Comparison of ENCODE assay signal across 23 cellular contexts in the genomic region with DNA sequence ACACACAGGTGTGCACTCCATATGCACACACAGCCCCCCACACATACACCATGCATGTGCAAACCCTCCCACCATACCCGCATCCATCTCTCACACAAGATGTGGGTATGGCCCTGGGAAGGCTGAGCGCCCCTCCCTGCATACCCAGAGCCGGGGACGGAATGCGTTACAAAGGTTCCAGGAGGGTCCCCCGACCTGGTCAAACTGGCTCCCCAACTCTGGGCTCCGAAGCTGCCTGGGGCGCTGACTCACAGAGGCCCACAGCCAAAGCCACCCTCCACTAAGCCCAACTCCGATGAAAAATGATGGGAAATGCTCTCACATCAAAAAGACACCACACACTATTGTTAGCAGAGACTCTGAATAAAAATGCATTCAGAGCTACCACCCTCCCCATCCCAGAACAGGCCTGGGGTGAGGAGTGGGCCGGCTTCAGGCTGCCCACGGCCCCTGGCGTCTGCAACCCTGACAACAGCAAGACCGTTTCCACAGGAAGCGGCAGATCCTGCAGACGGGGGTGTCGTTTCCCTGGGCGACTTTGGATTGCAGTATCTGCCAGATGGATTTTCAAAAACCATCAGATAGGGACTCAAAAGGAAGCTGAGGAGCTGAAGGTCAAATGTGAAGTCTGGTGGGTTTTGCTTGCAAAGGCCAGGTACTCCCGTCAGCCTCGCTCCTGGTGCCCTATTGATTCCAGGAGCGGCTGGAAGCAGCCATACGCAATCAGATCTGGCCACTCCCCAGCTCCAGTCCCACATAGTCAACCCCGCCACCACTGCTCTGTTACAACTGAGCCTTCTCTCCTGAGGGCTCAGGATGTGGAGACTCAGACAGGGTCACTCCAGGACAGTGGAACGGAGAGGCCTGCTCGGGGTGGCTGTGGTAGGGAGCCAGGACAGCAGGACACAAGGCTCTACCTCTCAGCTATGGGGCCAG. TPM values are rescaled to one million over a fixed set of nuclear protein-coding genes. Genes with fewer than 3 reads are reported as not detected.
A peak's percentile ranks its signal among the peaks of the same experiment; 100 is the strongest.
DNase-seq lines count a peak whose midpoint lies in the region; ATAC-seq and TF ChIP-seq lines count a peak whose summit lies in the region.
"Had no signal": no experiment of that assay in that cellular context is flagged by ENCODE, and none has a peak within 500 bp of the region (broad histone marks: within the 10 kb centered on the region; RNA-seq: fewer than 3 reads in every experiment).

No MANE protein-coding gene starts in this region.

- H3K27me3 ChIP-seq in SK-N-SH (ENCODE audit: insufficient read depth) (no peaks in the 10 kb centered on the region), foreskin keratinocyte (no peaks in the 10 kb centered on the region), neuronal stem cell (ENCODE audit: control insufficient read depth in 3 of 3, insufficient read depth in 3 of 3, low read depth in 1 of 3, low read length in 3 of 3) (no peaks in the 10 kb centered on the region), brain microvascular endothelial cell (replicated peaks) (no peaks in the 10 kb centered on the region)
- H3K27me3 ChIP-seq: cardiac muscle cell, MG63, suprapubic skin had no signal

- no peaks in the 10 kb centered on the region for H3K9me2 ChIP-seq in SK-N-SH

- peaks cover 12% of the 10 kb centered on the region for H3K79me1 ChIP-seq in neuronal stem cell (ENCODE audit: low read depth, low read length)

- H3K14ac ChIP-seq in neuronal stem cell (ENCODE audit: low read length): no peak overlapping the region

- H2AFZ ChIP-seq in SK-N-SH (ENCODE audit: low read depth): no peak overlapping the region
- no peak overlapping the region for H2AFZ ChIP-seq in neuronal stem cell (ENCODE audit: low read length)

- CTCF ChIA-PET in HEK293 (lab: Yijun Ruan, JAX): interaction anchor here (0.7 kb wide), 2 partner anchors 264 to 535 kb away, joined by 3 to 4 read pairs; no protein-coding TSS in a partner anchor
- CTCF ChIA-PET in SK-N-SH (lab: Yijun Ruan, JAX): interaction anchor here (0.5 to 5.0 kb wide), 12 partner anchors 13 to 589 kb away, joined by 3 to 27 read pairs (median 4); no protein-coding TSS in a partner anchor

- no peak overlapping the region for H2BK15ac ChIP-seq in neuronal stem cell (ENCODE audit: low read length)

- H3K4me1 ChIP-seq in HEK293 (ENCODE audit: control insufficient read depth, insufficient read depth, low read length) (no peaks in the 10 kb centered on the region), SK-N-SH (ENCODE audit: control insufficient read depth in 1 of 2, insufficient read depth in 2 of 2, low read depth in 1 of 2, low read length in 1 of 2) (peaks cover 0 to 80% of the 10 kb centered on the region in 2 experiments; a peak in 2 of 4 replicates), foreskin keratinocyte (no peaks in the 10 kb centered on the region), neuronal stem cell (ENCODE audit: control insufficient read depth in 2 of 2, insufficient read depth in 1 of 2, low read depth in 1 of 2, low read length in 2 of 2) (peaks cover 17 to 23% of the 10 kb centered on the region in 2 donors)

- H3K9ac ChIP-seq in SK-N-SH: no peak overlapping the region
- peak overlapping the region; percentile 79 for H3K9ac ChIP-seq in neuronal stem cell (ENCODE audit: low read depth, low read length, poor library complexity)

- H2BK120ac ChIP-seq in neuronal stem cell (ENCODE audit: low read depth, low read length): no peak overlapping the region

- peak overlapping the region; percentile 60 for H2BK12ac ChIP-seq in neuronal stem cell (ENCODE audit: low read length)

- POLR2A ChIA-PET in HEK293 (lab: Yijun Ruan, JAX) (interaction anchor here (0.5 kb wide), 1 partner anchor 178 kb away, joined by 3 read pairs; no protein-coding TSS in a partner anchor), SK-N-SH (lab: Yijun Ruan, JAX) (interaction anchor here (0.6 to 2.0 kb wide), 8 partner anchors 14 to 261 kb away, joined by 3 to 17 read pairs (median 4); a partner anchor contains a TSS)

- peaks cover 6 to 17% of the 10 kb centered on the region in 2 experiments; a peak in 2 of 3 replicates for H3K36me3 ChIP-seq in HEK293 (ENCODE audit: control insufficient read depth in 2 of 2, insufficient read depth in 1 of 2, low read length in 2 of 2)
- peaks cover 0 to 4% of the 10 kb centered on the region in 2 experiments for H3K36me3 ChIP-seq in SK-N-SH (replicated peaks in 1 of 2; ENCODE audit: control insufficient read depth in 1 of 2, insufficient read depth in 2 of 2, low read length in 1 of 2)
- peaks cover 0 to 2% of the 10 kb centered on the region in 2 donors for H3K36me3 ChIP-seq in neuronal stem cell (replicated peaks in 1 of 2; ENCODE audit: control insufficient read depth in 2 of 2, insufficient read depth in 2 of 2, low read length in 2 of 2)
- no peaks in the 10 kb centered on the region for H3K36me3 ChIP-seq in brain microvascular endothelial cell (replicated peaks)
- H3K36me3 ChIP-seq: cardiac muscle cell, MG63 had no signal

- TF ChIP-seq CTCF in HEK293 (tag by site-specific recombination; IDR thresholded peaks at IDR 0.05): no peak
- no peak for TF ChIP-seq CTCF in SK-N-SH (IDR thresholded peaks at IDR 0.05)
- no peak for TF ChIP-seq CTCF in foreskin keratinocyte (conservative IDR thresholded peaks at IDR 0.05)
- no peak for TF ChIP-seq CTCF in brain microvascular endothelial cell (IDR thresholded peaks at IDR 0.05; ENCODE audit: low read depth, low read length, missing control alignments)

- no peak overlapping the region for H3K4ac ChIP-seq in neuronal stem cell (ENCODE audit: low read length)

- no peak overlapping the region for H3K18ac ChIP-seq in neuronal stem cell (ENCODE audit: low read length)

- H3F3A ChIP-seq in SK-N-SH (replicated peaks; ENCODE audit: insufficient read depth): no peaks in the 10 kb centered on the region

- peak overlapping the region; percentile 74 for H4K8ac ChIP-seq in neuronal stem cell (ENCODE audit: low read depth, low read length)

- H3K4me2 ChIP-seq in SK-N-SH (peak overlapping the region; percentile 19; the same call in 1 of the 2 replicates), neuronal stem cell (ENCODE audit: insufficient read depth, low read length, poor library complexity, severe bottlenecking) (no peak overlapping the region)

- no peaks in the 10 kb centered on the region for H3K79me2 ChIP-seq in SK-N-SH (ENCODE audit: insufficient read depth)

- H2BK5ac ChIP-seq in neuronal stem cell (ENCODE audit: low read length): no peak overlapping the region

- TF ChIP-seq EP300 in SK-N-SH (IDR thresholded peaks at IDR 0.05; ENCODE audit: borderline replicate concordance in 1 of 2, low read depth in 1 of 2, low read length in 1 of 2): peak in 1 of 2 experiments; percentile 94; a peak in 3 of 4 replicates

- H3K4me3 ChIP-seq in HEK293 (ENCODE audit: low read depth, low read length): no peak overlapping the region
- no peak overlapping the region; a peak in 1 of 4 replicates for H3K4me3 ChIP-seq in SK-N-SH (ENCODE audit: low read depth in 2 of 2, low read length in 1 of 2)
- no peak overlapping the region for H3K4me3 ChIP-seq in neuronal stem cell (ENCODE audit: low read length in 2 of 2)
- H3K4me3 ChIP-seq in brain microvascular endothelial cell (ENCODE audit: low read depth, low read length): no peak overlapping the region
- H3K4me3 ChIP-seq: cardiac muscle cell, K562, MG63, SK-N-MC, suprapubic skin had no signal

- H2AK5ac ChIP-seq in neuronal stem cell (ENCODE audit: low read depth, low read length): no peak overlapping the region

- peak; percentile 41 for ATAC-seq in foreskin keratinocyte
- no peak for ATAC-seq in HG03571 (IDR thresholded peaks at IDR 0.05; ENCODE audit: unreplicated experiment)
- ATAC-seq: K562; natural killer cell treated with Interleukin-12 subunit alpha and Interleukin-12 subunit beta and Interleukin-15 and Interleukin-18, amount 100 ng/mL, for 72 hours had no signal

- no peak overlapping the region for H3K23ac ChIP-seq in neuronal stem cell (ENCODE audit: low read depth, low read length, poor library complexity)

- TF ChIP-seq RAD21 in SK-N-SH (IDR thresholded peaks at IDR 0.05; ENCODE audit: low read length): peak; percentile 38

- in situ Hi-C loops in brain microvascular endothelial cell (cut with HindIII; ENCODE audit: low pct_ligation_motif_present, low sequenced_read_pairs): no loop called here

- no peak overlapping the region for H3K27ac ChIP-seq in HEK293 (ENCODE audit: extremely low read depth, low read depth, low read length)
- H3K27ac ChIP-seq in SK-N-SH (ENCODE audit: low read depth in 2 of 2, low read length in 1 of 2): peak overlapping the region; percentile 28 to 97; a peak in 3 of 4 replicates
- H3K27ac ChIP-seq in foreskin keratinocyte: no peak overlapping the region
- H3K27ac ChIP-seq in neuronal stem cell (replicated peaks; ENCODE audit: low read length): no peak overlapping the region
- no peak overlapping the region for H3K27ac ChIP-seq in brain microvascular endothelial cell
- H3K27ac ChIP-seq: cardiac muscle cell, epithelial cell of prostate, SK-N-MC, suprapubic skin had no signal

- DNase-seq in SK-N-SH (peak; percentile 91), foreskin keratinocyte (no peak), neuronal stem cell (ENCODE audit: low spot score) (no peak), mesenteric fat pad (ENCODE audit: low spot score) (no peak), brain microvascular endothelial cell (no peak), DMS53 (lab: John Stamatoyannopoulos, UW) (no peak)
- DNase-seq: activated B cell treated with CpG ODN at 0.5 μM for 24 hours; activated CD4-positive, alpha-beta memory T cell treated with anti-CD3 and anti-CD28 coated beads, Interleukin-2, amount 10 ng/mL, durations not matched to agents 7 days and 5 days; DMS 273 treated with DMSO at 0.1 percent for 48 hours; H9; mesendoderm; MG63; NCI-H1417 treated with DMSO at 0.1 percent for 48 hours; NCI-H524; T-helper 9 cell had no signal

- H4K91ac ChIP-seq in neuronal stem cell (ENCODE audit: low read depth, low read length, poor library complexity): no peak overlapping the region

- 53% methylated on average over 18 of the region's 24 CpGs for WGBS in SK-N-SH (ENCODE audit: low lambda C conversion rate)
- no CpG with 5 or more reads among the region's 24 CpGs for WGBS in neuronal stem cell (ENCODE audit: extremely low coverage in 2 of 2, insufficient read length in 2 of 2, insufficient replicate concordance in 1 of 2), 2 donors

- no peaks in the 10 kb centered on the region for H3K9me3 ChIP-seq in HEK293 (ENCODE audit: control insufficient read depth, insufficient read depth, low read depth, low read length)
- H3K9me3 ChIP-seq in SK-N-SH: no peaks in the 10 kb centered on the region
- H3K9me3 ChIP-seq in neuronal stem cell (replicated peaks in 1 of 2; ENCODE audit: control insufficient read depth in 2 of 2, insufficient read depth in 1 of 2, low read depth in 1 of 2, low read length in 2 of 2): no peaks in the 10 kb centered on the region
- H3K9me3 ChIP-seq: MG63, suprapubic skin had no signal

- H4K20me1 ChIP-seq in SK-N-SH (ENCODE audit: insufficient read depth): no peaks in the 10 kb centered on the region

RNA-seq across cellular contexts. Expression of a gene that starts 14.3 kb away (rescaled TPM):
- polyA plus RNA-seq in SK-N-SH (2012; rRNA removed) (88.9 and 92.4 TPM in 2 replicates), foreskin keratinocyte (29.6 and 31.5 TPM in 2 replicates)
- polyA plus RNA-seq in SK-N-SH (2012; cell fraction: cytosol; rRNA removed): 61.5 and 77.6 TPM in 2 replicates
- polyA plus RNA-seq in SK-N-SH (2012; cell fraction: nucleus; rRNA removed): 66.1 and 68.5 TPM in 2 replicates
- total RNA-seq in foreskin keratinocyte (25.9 and 28.1 TPM in 2 replicates), mesenteric fat pad (97.0 TPM)
- 35.9 TPM for polyA plus RNA-seq in neuronal stem cell (2013, experiment 1 of 2)
- polyA plus RNA-seq in neuronal stem cell (2013, experiment 2 of 2): 36.4 TPM

Comparison
In these comparisons a context has a peak if more than half of its experiments do, and no peak if none do; other contexts are left out.
1. H3K27ac ChIP-seq: peak in SK-N-SH (2 of 2); none in HEK293 (single experiment), foreskin keratinocyte (single experiment), neuronal stem cell (single experiment) and brain microvascular endothelial cell (single experiment).